27 cellular contexts compared by ENCODE assay signal in genomic region chr6:46279874-46280273, GRCh38.
"Had no signal": no experiment of that assay in that cellular context is flagged by ENCODE, and none has a peak within 500 bp of the region (broad histone marks: within the 10 kb centered on the region; RNA-seq: fewer than 3 reads in every experiment).

No MANE protein-coding gene starts in this region.

- H3K4me1 ChIP-seq: breast epithelium, esophagus squamous epithelium, stomach, upper lobe of right lung had no signal

- H3K9me3 ChIP-seq: breast epithelium, esophagus squamous epithelium, heart left ventricle, left ventricle myocardium inferior, stomach, thoracic aorta, upper lobe of right lung had no signal

- H3K27me3 Mint-ChIP-seq: dendritic cell treated with granulocyte-macrophage colony-stimulating factor and Interleukin-4, amounts not matched to agents 40 ng/mL and 50 ng/mL, for 4 days had no signal

- ATAC-seq: activated naive CD8-positive, alpha-beta T cell treated with anti-CD3 and anti-CD28 coated beads, Interleukin-2, amount 50 U/mL, for 24 hours; activated T-cell treated with anti-CD3 and anti-CD28 coated beads, Interleukin-2, amount 50 U/mL, for 4 hours; heart left ventricle; right cardiac atrium; T-helper 17 cell; upper lobe of right lung had no signal

- H3K4me3 ChIP-seq: breast epithelium, esophagus squamous epithelium, heart left ventricle, left ventricle myocardium inferior, skin epidermis, stomach, thoracic aorta, upper lobe of right lung had no signal

- H3K4me1 Mint-ChIP-seq: activated naive CD8-positive, alpha-beta T cell treated with anti-CD3 and anti-CD28 coated beads, Interleukin-2, amount 50 U/mL, for 24 hours; nephron progenitor cell; T-helper 17 cell had no signal

- H3K27ac Mint-ChIP-seq: activated naive CD4-positive, alpha-beta T cell treated with anti-CD3 and anti-CD28 coated beads for 36 hours; activated naive CD8-positive, alpha-beta T cell treated with anti-CD3 and anti-CD28 coated beads, Interleukin-2, amount 50 U/mL, for 24 hours; dendritic cell treated with granulocyte-macrophage colony-stimulating factor and Interleukin-4, amounts not matched to agents 40 ng/mL and 50 ng/mL, for 4 days; nephron progenitor cell; T-helper 17 cell had no signal

- H3K27ac ChIP-seq: breast epithelium, esophagus squamous epithelium, heart left ventricle, left ventricle myocardium inferior, skin epidermis, stomach, thoracic aorta, upper lobe of right lung, VCaP had no signal

- H3K4me3 Mint-ChIP-seq: activated naive CD4-positive, alpha-beta T cell treated with anti-CD3 and anti-CD28 coated beads for 36 hours; activated naive CD8-positive, alpha-beta T cell treated with anti-CD3 and anti-CD28 coated beads, Interleukin-2, amount 50 U/mL, for 24 hours; activated T-cell treated with anti-CD3 and anti-CD28 coated beads, Interleukin-2, amount 50 U/mL, for 4 hours; dendritic cell treated with granulocyte-macrophage colony-stimulating factor and Interleukin-4, amounts not matched to agents 40 ng/mL and 50 ng/mL, for 4 days; nephron progenitor cell; T-helper 17 cell had no signal

- H3K36me3 ChIP-seq: breast epithelium, esophagus squamous epithelium, heart left ventricle, left ventricle myocardium inferior, stomach, thoracic aorta, upper lobe of right lung had no signal

- H3K9me3 Mint-ChIP-seq: activated naive CD4-positive, alpha-beta T cell treated with anti-CD3 and anti-CD28 coated beads for 36 hours; activated naive CD8-positive, alpha-beta T cell treated with anti-CD3 and anti-CD28 coated beads, Interleukin-2, amount 50 U/mL, for 24 hours; activated T-cell treated with anti-CD3 and anti-CD28 coated beads, Interleukin-2, amount 50 U/mL, for 4 hours; dendritic cell treated with granulocyte-macrophage colony-stimulating factor and Interleukin-4, amounts not matched to agents 40 ng/mL and 50 ng/mL, for 4 days; nephron progenitor cell had no signal

- DNase-seq: activated CD4-positive, alpha-beta T cell treated with anti-CD3 and anti-CD28 coated beads, Interleukin-2, amount 50 U/mL, for 1 hour; activated CD4-positive, CD25-positive, alpha-beta regulatory T cell treated with anti-CD3 and anti-CD28 coated beads, Interleukin-2, amount 50 U/mL, for 72 hours; activated CD8-positive, alpha-beta memory T cell treated with anti-CD3 and anti-CD28 coated beads, Interleukin-2, amount 50 U/mL, for 4 hours; activated naive CD4-positive, alpha-beta T cell treated with anti-CD3 and anti-CD28 coated beads for 36 hours; activated naive CD8-positive, alpha-beta T cell treated with anti-CD3 and anti-CD28 coated beads, Interleukin-2, amount 50 U/mL, for 24 hours; activated T-cell treated with anti-CD3 and anti-CD28 coated beads, Interleukin-2, amount 50 U/mL, for 4 hours; aorta; cerebellar nuclear complex; effector CD8-positive, alpha-beta T cell; esophagus squamous epithelium; heart left ventricle; left ventricle myocardium inferior; nephron progenitor cell; nucleus accumbens; right cardiac atrium; stimulated activated CD4-positive, alpha-beta T cell treated with anti-CD3 and anti-CD28 coated beads, Interleukin-15, amount 100 ng/mL, for 24 hours; stimulated activated CD4-positive, alpha-beta T cell treated with anti-CD3 and anti-CD28 coated beads, Interleukin-2, amount 100 ng/mL, for 48 hours; stomach; T-helper 17 cell; upper lobe of right lung had no signal

- FAIRE-seq: endothelial cell of umbilical vein, frontal cortex had no signal

- H3K27me3 ChIP-seq: breast epithelium, esophagus squamous epithelium, heart left ventricle, stomach, upper lobe of right lung had no signal
